23 cellular contexts compared by ENCODE assay signal in the genomic region with DNA sequence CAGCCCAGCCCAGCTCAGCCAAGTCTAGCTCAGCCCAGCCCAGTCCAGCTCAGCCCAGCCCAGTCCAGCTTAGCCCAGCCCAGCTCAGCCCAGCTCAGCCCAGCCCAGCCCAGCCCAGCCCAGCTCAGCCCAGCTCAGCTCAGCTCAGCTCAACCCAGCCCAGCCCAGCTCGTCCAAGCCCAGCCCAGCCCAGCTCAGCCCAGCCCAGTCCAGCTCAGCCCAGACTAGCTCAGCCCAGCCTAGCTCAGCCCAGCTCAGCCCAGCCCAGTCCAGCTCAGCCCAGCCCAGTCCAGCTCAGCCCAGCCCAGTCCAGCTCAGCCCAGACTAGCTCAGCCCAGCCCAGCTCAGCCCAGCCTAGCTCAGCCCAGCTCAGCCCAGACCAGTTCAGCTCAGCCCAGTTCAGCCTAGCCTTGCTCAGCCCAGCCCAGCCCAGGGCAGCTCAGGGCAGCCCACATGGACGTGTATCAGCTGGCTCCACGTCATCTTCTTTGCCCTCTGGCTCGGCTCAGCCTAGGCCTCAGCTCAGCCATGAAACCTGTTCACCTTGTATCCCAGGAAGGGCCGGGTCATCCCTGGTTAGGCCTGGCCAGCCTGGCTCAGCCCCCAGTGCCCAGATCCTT.
DNase-seq lines count a peak whose midpoint lies in the region; ATAC-seq and TF ChIP-seq lines count a peak whose summit lies in the region.
"Had no signal": no experiment of that assay in that cellular context is flagged by ENCODE, and none has a peak within 500 bp of the region (broad histone marks: within the 10 kb centered on the region; RNA-seq: fewer than 3 reads in every experiment).

No MANE protein-coding gene starts in this region.

- H3K4me3 ChIP-seq in NB4 (ENCODE audit: low read depth, low read length) (no peak overlapping the region), endodermal cell (ENCODE audit: low read length) (no peak overlapping the region), aorta (ENCODE audit: low read length in 2 of 2) (no peak overlapping the region)
- H3K4me3 ChIP-seq: pancreas, tibial nerve had no signal

- no peaks in the 10 kb centered on the region for H3K9me3 Mint-ChIP-seq in activated naive CD8-positive, alpha-beta T cell treated with anti-CD3 and anti-CD28 coated beads, Interleukin-2, amount 10 ng/mL, durations not matched to agents 7 days and 5 days
- no peaks in the 10 kb centered on the region for H3K9me3 Mint-ChIP-seq in activated naive CD8-positive, alpha-beta T cell treated with anti-CD3 and anti-CD28 coated beads, Interleukin-2, amount 50 U/mL, for 24 hours
- H3K9me3 Mint-ChIP-seq in endodermal cell = peaks cover 37% of the 10 kb centered on the region
- H3K9me3 Mint-ChIP-seq: naive thymus-derived CD8-positive, alpha-beta T cell; T-helper 2 cell treated with Interferon-gamma antibody and Interleukin-4, amounts not matched to agents 5 μg/mL and 100 μg/mL, for 36 hours had no signal

- intact Hi-C loops in aorta (cut with DNase I) = no loop called here

- H3K4me1 ChIP-seq in endodermal cell (ENCODE audit: control insufficient read depth, insufficient read depth, low read length) (no peaks in the 10 kb centered on the region), aorta (ENCODE audit: control insufficient read depth in 1 of 2, insufficient read depth in 2 of 2, low read length in 2 of 2) (no peaks in the 10 kb centered on the region)
- H3K4me1 ChIP-seq: pancreas, tibial nerve had no signal

- no peak overlapping the region for H3K9ac ChIP-seq in endodermal cell (ENCODE audit: extremely low read depth, low read length, poor library complexity, severe bottlenecking)

- no peaks in the 10 kb centered on the region for H3K4me1 Mint-ChIP-seq in activated naive CD8-positive, alpha-beta T cell treated with anti-CD3 and anti-CD28 coated beads, Interleukin-2, amount 10 ng/mL, durations not matched to agents 7 days and 5 days
- no peaks in the 10 kb centered on the region for H3K4me1 Mint-ChIP-seq in activated naive CD8-positive, alpha-beta T cell treated with anti-CD3 and anti-CD28 coated beads, Interleukin-2, amount 50 U/mL, for 24 hours
- H3K4me1 Mint-ChIP-seq in endodermal cell = no peaks in the 10 kb centered on the region
- H3K4me1 Mint-ChIP-seq: naive thymus-derived CD8-positive, alpha-beta T cell had no signal

- no peak for TF ChIP-seq POLR2A in NB4 (IDR thresholded peaks at IDR 0.05; ENCODE audit: extremely low read depth, insufficient read length)

- H3K27ac Mint-ChIP-seq in activated naive CD8-positive, alpha-beta T cell treated with anti-CD3 and anti-CD28 coated beads, Interleukin-2, amount 10 ng/mL, durations not matched to agents 7 days and 5 days = no peak overlapping the region
- no peak overlapping the region for H3K27ac Mint-ChIP-seq in activated naive CD8-positive, alpha-beta T cell treated with anti-CD3 and anti-CD28 coated beads, Interleukin-2, amount 50 U/mL, for 24 hours
- no peak overlapping the region for H3K27ac Mint-ChIP-seq in endodermal cell
- H3K27ac Mint-ChIP-seq: naive thymus-derived CD8-positive, alpha-beta T cell; T-helper 2 cell treated with Interferon-gamma antibody and Interleukin-4, amounts not matched to agents 5 μg/mL and 100 μg/mL, for 36 hours had no signal

- H3K27me3 ChIP-seq in endodermal cell (ENCODE audit: control insufficient read depth, insufficient read depth, low read length, poor library complexity, severe bottlenecking) (no peaks in the 10 kb centered on the region), aorta (ENCODE audit: control insufficient read depth in 1 of 2, insufficient read depth in 2 of 2, low read length in 1 of 2) (no peaks in the 10 kb centered on the region)
- H3K27me3 ChIP-seq: pancreas, tibial nerve had no signal

- H3K36me3 Mint-ChIP-seq in activated naive CD8-positive, alpha-beta T cell treated with anti-CD3 and anti-CD28 coated beads, Interleukin-2, amount 10 ng/mL, durations not matched to agents 7 days and 5 days = no peaks in the 10 kb centered on the region
- H3K36me3 Mint-ChIP-seq in activated naive CD8-positive, alpha-beta T cell treated with anti-CD3 and anti-CD28 coated beads, Interleukin-2, amount 50 U/mL, for 24 hours (ENCODE audit: low read depth) = no peaks in the 10 kb centered on the region
- H3K36me3 Mint-ChIP-seq in endodermal cell (ENCODE audit: low read depth) = no peaks in the 10 kb centered on the region
- H3K36me3 Mint-ChIP-seq: naive thymus-derived CD8-positive, alpha-beta T cell had no signal

- peak; percentile 6 for ATAC-seq in activated naive CD8-positive, alpha-beta T cell treated with anti-CD3 and anti-CD28 coated beads, Interleukin-2, amount 10 ng/mL, durations not matched to agents 7 days and 5 days (ENCODE audit: low read depth)
- no peak for ATAC-seq in activated naive CD8-positive, alpha-beta T cell treated with anti-CD3 and anti-CD28 coated beads, Interleukin-2, amount 50 U/mL, for 24 hours
- ATAC-seq in GM19328 (IDR thresholded peaks at IDR 0.05; ENCODE audit: unreplicated experiment) (no peak), aorta (ENCODE audit: low FRiP score) (no peak)
- ATAC-seq: pancreas had no signal

- H3K4me3 Mint-ChIP-seq in activated naive CD8-positive, alpha-beta T cell treated with anti-CD3 and anti-CD28 coated beads, Interleukin-2, amount 10 ng/mL, durations not matched to agents 7 days and 5 days = no peak overlapping the region
- no peak overlapping the region for H3K4me3 Mint-ChIP-seq in activated naive CD8-positive, alpha-beta T cell treated with anti-CD3 and anti-CD28 coated beads, Interleukin-2, amount 50 U/mL, for 24 hours
- H3K4me3 Mint-ChIP-seq in endodermal cell = no peak overlapping the region
- H3K4me3 Mint-ChIP-seq: naive thymus-derived CD8-positive, alpha-beta T cell; T-helper 2 cell treated with Interferon-gamma antibody and Interleukin-4, amounts not matched to agents 5 μg/mL and 100 μg/mL, for 36 hours had no signal

- no peaks in the 10 kb centered on the region for H3K27me3 Mint-ChIP-seq in activated naive CD8-positive, alpha-beta T cell treated with anti-CD3 and anti-CD28 coated beads, Interleukin-2, amount 10 ng/mL, durations not matched to agents 7 days and 5 days
- no peaks in the 10 kb centered on the region for H3K27me3 Mint-ChIP-seq in activated naive CD8-positive, alpha-beta T cell treated with anti-CD3 and anti-CD28 coated beads, Interleukin-2, amount 50 U/mL, for 24 hours
- H3K27me3 Mint-ChIP-seq in endodermal cell (ENCODE audit: insufficient read depth) = peaks cover 2% of the 10 kb centered on the region

- POLR2A ChIA-PET in activated naive CD8-positive, alpha-beta T cell treated with anti-CD3 and anti-CD28 coated beads, Interleukin-2, amount 10 ng/mL, durations not matched to agents 7 days and 5 days (lab: Charles Lee) = no interaction called here

- TF ChIP-seq CTCF in NB4 (IDR thresholded peaks at IDR 0.05; ENCODE audit: low read depth, low read length) (no peak), endodermal cell (conservative IDR thresholded peaks at IDR 0.05) (no peak)

- DNase-seq in activated naive CD8-positive, alpha-beta T cell treated with anti-CD3 and anti-CD28 coated beads, Interleukin-2, amount 10 ng/mL, durations not matched to agents 7 days and 5 days = peak; percentile 41
- DNase-seq in activated naive CD8-positive, alpha-beta T cell treated with anti-CD3 and anti-CD28 coated beads, Interleukin-2, amount 50 U/mL, for 24 hours = no peak
- DNase-seq in NB4 (ENCODE audit: low read depth) = peak; percentile 32
- DNase-seq in endodermal cell = peak; percentile 10
- DNase-seq in cerebellum (ENCODE audit: low spot score) = no peak
- DNase-seq in NCI-H2171 (lab: John Stamatoyannopoulos, UW) = no peak
- no peak for DNase-seq in aorta
- DNase-seq: activated CD4-positive, alpha-beta T cell treated with anti-CD3 and anti-CD28 coated beads for 48 hours; activated naive CD4-positive, alpha-beta T cell treated with Interleukin-2 at 50 U/mL for 16 hours; DMS53; effector CD4-positive, alpha-beta T cell; GDM1; NCI-H1105 treated with DMSO at 0.1 percent for 48 hours; NCI-H2029; NCI-H226; NCI-H748 treated with DMSO at 0.1 percent for 48 hours; stimulated activated CD4-positive, alpha-beta T cell treated with anti-CD3 and anti-CD28 coated beads, Interleukin-2, amount 100 ng/mL, for 24 hours had no signal

- H3K27ac ChIP-seq in endodermal cell (ENCODE audit: low read depth, low read length) = no peak overlapping the region
- H3K27ac ChIP-seq in aorta (ENCODE audit: low read depth in 1 of 2, low read length in 2 of 2) = no peak overlapping the region
- H3K27ac ChIP-seq: pancreas, tibial nerve, VCaP had no signal

- H3K9me3 ChIP-seq in endodermal cell (ENCODE audit: control insufficient read depth, low read length) (peaks cover 7% of the 10 kb centered on the region), aorta (ENCODE audit: control insufficient read depth, low read length) (no peaks in the 10 kb centered on the region)
- H3K9me3 ChIP-seq: pancreas had no signal

- 60% methylated on average over 5 of the region's 5 CpGs; no CpG with 5 or more reads in 1 of the 2 experiments for WGBS in endodermal cell (ENCODE audit: insufficient coverage in 1 of 2, insufficient read length in 1 of 2), 2 experiments
- WGBS in aorta, 2 donors = 80 to 91% methylated on average over 5 of the region's 5 CpGs

- no peaks in the 10 kb centered on the region for H3K36me3 ChIP-seq in endodermal cell (ENCODE audit: control insufficient read depth, insufficient read depth, low read length)
- H3K36me3 ChIP-seq in aorta (ENCODE audit: control insufficient read depth in 1 of 2, insufficient read depth in 2 of 2, low read length in 1 of 2) = no peaks in the 10 kb centered on the region
- H3K36me3 ChIP-seq: pancreas, tibial nerve had no signal

Comparison
In these comparisons a context has a peak if more than half of its experiments do, and no peak if none do; other contexts are left out.
1. DNase-seq: peak in activated naive CD8-positive, alpha-beta T cell treated with anti-CD3 and anti-CD28 coated beads, Interleukin-2, amount 10 ng/mL, durations not matched to agents 7 days and 5 days (single experiment), NB4 (single experiment) and endodermal cell (single experiment); none in activated naive CD8-positive, alpha-beta T cell treated with anti-CD3 and anti-CD28 coated beads, Interleukin-2, amount 50 U/mL, for 24 hours (single experiment), cerebellum (single experiment), NCI-H2171 (single experiment) and aorta (0 of 2).